ENCODE assay signal across 14 cellular contexts in the genomic region with DNA sequence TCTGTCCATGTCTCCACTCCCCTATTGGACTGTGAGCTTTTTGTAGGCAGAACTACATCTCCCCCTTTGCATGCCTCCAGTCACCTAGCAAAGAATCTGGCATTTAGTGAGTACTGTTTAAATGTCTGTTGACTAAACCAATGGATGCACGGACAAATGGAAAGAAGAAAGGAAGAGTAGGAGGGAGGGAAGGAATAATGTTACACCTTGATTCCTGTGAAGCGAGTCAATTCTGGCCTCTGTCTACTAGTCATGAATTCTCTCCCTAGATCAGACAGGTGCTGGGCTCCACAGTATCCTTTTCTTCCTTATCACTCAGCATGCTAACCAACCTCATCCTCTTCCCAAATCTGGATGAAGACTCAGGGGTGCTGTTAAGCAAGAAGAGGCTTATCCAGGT. TPM values are rescaled to one million over a fixed set of nuclear protein-coding genes. Genes with fewer than 3 reads are reported as not detected.
DNase-seq lines count a peak whose midpoint lies in the region; ATAC-seq and TF ChIP-seq lines count a peak whose summit lies in the region.
"Had no signal": no experiment of that assay in that cellular context is flagged by ENCODE, and none has a peak within 500 bp of the region (broad histone marks: within the 10 kb centered on the region; RNA-seq: fewer than 3 reads in every experiment).

No MANE protein-coding gene starts in this region.

- H3K18ac ChIP-seq in H9 (ENCODE audit: insufficient read length, low read depth, low read length) (no peak overlapping the region), neuronal stem cell (ENCODE audit: low read length) (no peak overlapping the region)

- TF ChIP-seq CTCF in H9 (conservative IDR thresholded peaks at IDR 0.05) (no peak), Panc1 (IDR thresholded peaks at IDR 0.05) (no peak), thoracic aorta (IDR thresholded peaks at IDR 0.05) (no peak), natural killer cell (IDR thresholded peaks at IDR 0.05) (no peak)

- WGBS in H9 (ENCODE audit: extremely low coverage, insufficient read length, low lambda C conversion rate), result no CpG with 5 or more reads among the region's 2 CpGs
- no CpG with 5 or more reads among the region's 2 CpGs for WGBS in neuronal stem cell (ENCODE audit: extremely low coverage in 2 of 2, insufficient read length in 2 of 2, insufficient replicate concordance in 1 of 2), 2 donors

- no peak overlapping the region for H3K9ac ChIP-seq in H9 (ENCODE audit: extremely low read depth, insufficient read length, low read length)
- no peak overlapping the region for H3K9ac ChIP-seq in neuronal stem cell (ENCODE audit: low read depth, low read length, poor library complexity)

- H3K4me3 ChIP-seq in Panc1 (ENCODE audit: low read depth in 2 of 2, low read length in 2 of 2), result no peak overlapping the region
- H3K4me3 ChIP-seq in thoracic aorta, result no peak overlapping the region
- no peak overlapping the region for H3K4me3 ChIP-seq in neuronal stem cell (ENCODE audit: low read length in 2 of 2)

- no peak for ATAC-seq in Panc1
- no peak for ATAC-seq in thoracic aorta (ENCODE audit: insufficient number of reproducible peaks, low FRiP score, low read depth)
- no peak for ATAC-seq in natural killer cell
- ATAC-seq: HepG2 had no signal

- peak overlapping the region; percentile 9 for H3K23ac ChIP-seq in H9 (ENCODE audit: insufficient read length, low read depth, low read length)
- no peak overlapping the region for H3K23ac ChIP-seq in neuronal stem cell (ENCODE audit: low read depth, low read length, poor library complexity)

- DNase-seq in H9 (no peak), Panc1 (ENCODE audit: low read depth, low spot score) (no peak), epithelial cell of prostate (ENCODE audit: low read depth, low spot score) (no peak), thoracic aorta (ENCODE audit: low spot score) (no peak), natural killer cell (no peak), neuronal stem cell (ENCODE audit: low spot score) (no peak)
- DNase-seq in activated T-cell treated with anti-CD3 and anti-CD28 coated beads, Interleukin-2, amount 50 U/mL, for 24 hours, result no peak
- DNase-seq: ACHN; CD4-positive, CD25-positive, alpha-beta regulatory T cell; DMS79; NCI-H1417; NCI-H1930; SIG-M5 had no signal

- H3K9me3 ChIP-seq in H9 (ENCODE audit: control insufficient read depth, low read depth, low read length), result no peaks in the 10 kb centered on the region
- no peaks in the 10 kb centered on the region for H3K9me3 ChIP-seq in Panc1 (ENCODE audit: control insufficient read depth, insufficient read depth, low read depth, low read length)
- H3K9me3 ChIP-seq in thoracic aorta, result no peaks in the 10 kb centered on the region
- H3K9me3 ChIP-seq in neuronal stem cell (replicated peaks in 1 of 2; ENCODE audit: control insufficient read depth in 2 of 2, insufficient read depth in 1 of 2, low read depth in 1 of 2, low read length in 2 of 2), result no peaks in the 10 kb centered on the region

- no peaks in the 10 kb centered on the region; a peak in 1 of 7 replicates for H3K36me3 Mint-ChIP-seq in H9 (ENCODE audit: insufficient read depth in 1 of 3, low read depth in 3 of 3)
- H3K36me3 Mint-ChIP-seq in natural killer cell, result no peaks in the 10 kb centered on the region
- no peaks in the 10 kb centered on the region for H3K36me3 Mint-ChIP-seq in activated T-cell treated with anti-CD3 and anti-CD28 coated beads, Interleukin-2, amount 50 U/mL, for 24 hours (ENCODE audit: low read depth)
- H3K36me3 Mint-ChIP-seq: CD4-positive, CD25-positive, alpha-beta regulatory T cell had no signal

- H3K27ac Mint-ChIP-seq in H9 (no peak overlapping the region), natural killer cell (no peak overlapping the region)
- H3K27ac Mint-ChIP-seq in activated T-cell treated with anti-CD3 and anti-CD28 coated beads, Interleukin-2, amount 50 U/mL, for 24 hours, result no peak overlapping the region
- H3K27ac Mint-ChIP-seq: CD4-positive, CD25-positive, alpha-beta regulatory T cell had no signal

- H2BK120ac ChIP-seq in H9 (ENCODE audit: low read depth, low read length, poor library complexity, severe bottlenecking) (no peak overlapping the region), neuronal stem cell (ENCODE audit: low read depth, low read length) (no peak overlapping the region)

- H2BK5ac ChIP-seq in H9 (ENCODE audit: insufficient read length, low read length) (no peak overlapping the region), neuronal stem cell (ENCODE audit: low read length) (no peak overlapping the region)

- H2BK12ac ChIP-seq in H9 (ENCODE audit: insufficient read length, low read depth, low read length) (no peak overlapping the region), neuronal stem cell (ENCODE audit: low read length) (no peak overlapping the region)

- H3K79me1 ChIP-seq in H9 (ENCODE audit: insufficient read depth, low read depth, low read length, poor library complexity, severe bottlenecking) (no peaks in the 10 kb centered on the region), neuronal stem cell (ENCODE audit: low read depth, low read length) (no peaks in the 10 kb centered on the region)

- no TSS peak for BruUV-seq in Panc1 (replicated peaks; lab: Mats Ljungman, UMichigan)

- H4K5ac ChIP-seq in H9 (ENCODE audit: insufficient read length, low read depth, low read length), result no peak overlapping the region

- H2AK5ac ChIP-seq in H9 (ENCODE audit: insufficient read length, low read length) (no peak overlapping the region), neuronal stem cell (ENCODE audit: low read depth, low read length) (no peak overlapping the region)

- H3K56ac ChIP-seq in H9 (ENCODE audit: insufficient read length, low read depth, low read length), result no peak overlapping the region

- no peak overlapping the region for H2BK20ac ChIP-seq in H9 (ENCODE audit: low read depth, low read length, poor library complexity, severe bottlenecking)

- no peak overlapping the region for H4K91ac ChIP-seq in H9 (ENCODE audit: insufficient read length, low read depth, low read length)
- H4K91ac ChIP-seq in neuronal stem cell (ENCODE audit: low read depth, low read length, poor library complexity), result no peak overlapping the region

- H3K23me2 ChIP-seq in H9 (ENCODE audit: insufficient read length, low read depth, low read length, poor library complexity, severe bottlenecking), result no peaks in the 10 kb centered on the region

- H2BK15ac ChIP-seq in H9 (ENCODE audit: low read depth, low read length) (no peak overlapping the region), neuronal stem cell (ENCODE audit: low read length) (no peak overlapping the region)

- H3K4me1 ChIP-seq in H9 (ENCODE audit: insufficient read depth, low read length) (peaks cover 2% of the 10 kb centered on the region; the same call in 1 of the 2 replicates), Panc1 (ENCODE audit: control insufficient read depth, insufficient read depth, low read length) (peaks cover 31% of the 10 kb centered on the region), thoracic aorta (ENCODE audit: control insufficient read depth in 1 of 2, low read depth in 2 of 2) (peaks cover 29 to 60% of the 10 kb centered on the region in 2 donors), neuronal stem cell (ENCODE audit: control insufficient read depth in 2 of 2, insufficient read depth in 1 of 2, low read depth in 1 of 2, low read length in 2 of 2) (peaks cover 0 to 11% of the 10 kb centered on the region in 2 donors)

- H3K9me3 Mint-ChIP-seq in H9, result no peaks in the 10 kb centered on the region
- no peaks in the 10 kb centered on the region for H3K9me3 Mint-ChIP-seq in natural killer cell
- no peaks in the 10 kb centered on the region for H3K9me3 Mint-ChIP-seq in activated T-cell treated with anti-CD3 and anti-CD28 coated beads, Interleukin-2, amount 50 U/mL, for 24 hours

- no peak overlapping the region for H3K27ac ChIP-seq in H9 (ENCODE audit: insufficient read length, low read depth, low read length)
- H3K27ac ChIP-seq in Panc1 (ENCODE audit: low read length), result peak overlapping the region; percentile 48
- H3K27ac ChIP-seq in epithelial cell of prostate, result peak overlapping the region; percentile 45
- H3K27ac ChIP-seq in thoracic aorta, result peak overlapping the region; percentile 60 to 77
- no peak overlapping the region for H3K27ac ChIP-seq in neuronal stem cell (replicated peaks; ENCODE audit: low read length)

- H3T11ph ChIP-seq in H9 (ENCODE audit: low read length), result peak overlapping the region; percentile 61

- H3K4ac ChIP-seq in H9 (ENCODE audit: low read depth, low read length) (no peak overlapping the region), neuronal stem cell (ENCODE audit: low read length) (no peak overlapping the region)

- H3K4me2 ChIP-seq in H9 (ENCODE audit: insufficient read depth, insufficient read length, low read length) (no peak overlapping the region), neuronal stem cell (ENCODE audit: insufficient read depth, low read length, poor library complexity, severe bottlenecking) (no peak overlapping the region)

- intact Hi-C loops in Panc1 (cut with micrococcal nuclease; ENCODE audit: unreplicated experiment) (no loop called here), natural killer cell (cut with micrococcal nuclease) (no loop called here)

- peaks cover 16 to 18% of the 10 kb centered on the region in 2 experiments for H3K4me1 Mint-ChIP-seq in H9
- H3K4me1 Mint-ChIP-seq in natural killer cell, result peaks cover 12% of the 10 kb centered on the region in 2 donors
- H3K4me1 Mint-ChIP-seq in activated T-cell treated with anti-CD3 and anti-CD28 coated beads, Interleukin-2, amount 50 U/mL, for 24 hours (ENCODE audit: low read depth), result no peaks in the 10 kb centered on the region
- H3K4me1 Mint-ChIP-seq: CD4-positive, CD25-positive, alpha-beta regulatory T cell had no signal

- no peak overlapping the region for H3K4me3 Mint-ChIP-seq in H9
- H3K4me3 Mint-ChIP-seq in natural killer cell, result no peak overlapping the region
- no peak overlapping the region for H3K4me3 Mint-ChIP-seq in activated T-cell treated with anti-CD3 and anti-CD28 coated beads, Interleukin-2, amount 50 U/mL, for 24 hours
- H3K4me3 Mint-ChIP-seq: CD4-positive, CD25-positive, alpha-beta regulatory T cell had no signal

- no peaks in the 10 kb centered on the region for H4K20me1 ChIP-seq in H9 (ENCODE audit: control insufficient read depth, insufficient read depth, insufficient read length)

- in situ Hi-C loops in Panc1 (cut with HindIII; ENCODE audit: low pct_unique_long_range_greater_than_20kb, low sequenced_read_pairs), result no loop called here

- no peaks in the 10 kb centered on the region for H3K79me2 ChIP-seq in H9 (ENCODE audit: insufficient read depth, low read length)

- H4K8ac ChIP-seq in H9 (replicated peaks; ENCODE audit: insufficient read length, low read depth, low read length) (no peak overlapping the region), neuronal stem cell (ENCODE audit: low read depth, low read length) (no peak overlapping the region)

- H3K14ac ChIP-seq in H9 (ENCODE audit: insufficient read depth, low read length) (no peak overlapping the region; the same call in 1 of the 2 replicates), neuronal stem cell (ENCODE audit: low read length) (no peak overlapping the region)

- H3K36me3 ChIP-seq in Panc1 (ENCODE audit: control insufficient read depth, insufficient read depth, low read length), result no peaks in the 10 kb centered on the region
- H3K36me3 ChIP-seq in thoracic aorta, result no peaks in the 10 kb centered on the region
- no peaks in the 10 kb centered on the region for H3K36me3 ChIP-seq in neuronal stem cell (replicated peaks in 1 of 2; ENCODE audit: control insufficient read depth in 2 of 2, insufficient read depth in 2 of 2, low read length in 2 of 2)

- CTCF ChIA-PET in Panc1 (lab: Charles Lee), result no interaction called here

- POLR2A ChIA-PET in Panc1 (lab: Charles Lee), result interaction anchor here (0.6 kb wide), 2 partner anchors 51 to 731 kb away, joined by 3 to 17 read pairs; a partner anchor contains a TSS

- H3K27me3 Mint-ChIP-seq in H9 (ENCODE audit: low read depth) (no peaks in the 10 kb centered on the region), natural killer cell (ENCODE audit: low read depth in 2 of 2) (no peaks in the 10 kb centered on the region)
- H3K27me3 Mint-ChIP-seq in activated T-cell treated with anti-CD3 and anti-CD28 coated beads, Interleukin-2, amount 50 U/mL, for 24 hours, result peaks cover 2% of the 10 kb centered on the region
- H3K27me3 Mint-ChIP-seq: CD4-positive, CD25-positive, alpha-beta regulatory T cell had no signal

- no peak overlapping the region for H2AFZ ChIP-seq in H9 (ENCODE audit: low read length)
- H2AFZ ChIP-seq in neuronal stem cell (ENCODE audit: low read length), result no peak overlapping the region

- no peaks in the 10 kb centered on the region for H3K27me3 ChIP-seq in H9 (ENCODE audit: insufficient read depth, low read length)
- no peaks in the 10 kb centered on the region for H3K27me3 ChIP-seq in Panc1 (ENCODE audit: control insufficient read depth, insufficient read depth, low read length)
- no peaks in the 10 kb centered on the region for H3K27me3 ChIP-seq in thoracic aorta (replicated peaks; ENCODE audit: insufficient read depth)
- H3K27me3 ChIP-seq in neuronal stem cell (ENCODE audit: control insufficient read depth in 3 of 3, insufficient read depth in 3 of 3, low read depth in 1 of 3, low read length in 3 of 3), result no peaks in the 10 kb centered on the region

RNA-seq across cellular contexts. Expression of a gene that starts 33.6 kb away (rescaled TPM):
- total RNA-seq in H9 (2021) (1.5 and 1.7 TPM in 2 replicates), Panc1 (2021; ENCODE audit: unreplicated experiment) (8.6 TPM), thoracic aorta (10 to 100 TPM; 28.2 to 57.8 TPM), natural killer cell (under 1 TPM; 0.18 to 0.42 (median 0.38) TPM)
- 13.4 TPM for polyA plus RNA-seq in Panc1 (2012; ENCODE audit: insufficient read length)
- 1.2 TPM for polyA plus RNA-seq in neuronal stem cell (2013, experiment 1 of 2)
- polyA plus RNA-seq in neuronal stem cell (2013, experiment 2 of 2), result 1.3 TPM
- total RNA-seq: CD4-positive, CD25-positive, alpha-beta regulatory T cell; HepG2 had no signal

Comparison
In these comparisons a context has a peak if more than half of its experiments do, and no peak if none do; other contexts are left out.
1. H3K27ac ChIP-seq: peak in Panc1 (single experiment), epithelial cell of prostate (single experiment) and thoracic aorta (2 of 2); none in H9 (single experiment) and neuronal stem cell (single experiment).